Comparison of ENCODE assay signal across 8 cellular contexts in genomic region chr16:67235816-67236547, GRCh38. TPM values are rescaled to one million over a fixed set of nuclear protein-coding genes. Genes with fewer than 3 reads are reported as not detected.
A peak's percentile ranks its signal among the peaks of the same experiment; 100 is the strongest.
DNase-seq lines count a peak whose midpoint lies in the region; ATAC-seq and TF ChIP-seq lines count a peak whose summit lies in the region.

No MANE protein-coding gene starts in this region.

- H3K4me3 Mint-ChIP-seq in Calu3 (ENCODE audit: low read depth, unreplicated experiment) = no peak overlapping the region
- no peak overlapping the region for H3K4me3 Mint-ChIP-seq in nephron progenitor cell

- intact Hi-C loops in Calu3 (cut with micrococcal nuclease; ENCODE audit: unreplicated experiment) = no loop called here

- H3K27ac Mint-ChIP-seq in Calu3 (ENCODE audit: unreplicated experiment) = peak overlapping the region; percentile 51
- H3K27ac Mint-ChIP-seq in nephron progenitor cell = peak overlapping the region; percentile 26

- CTCF ChIA-PET in Calu3 (lab: Charles Lee) = interaction anchor here (0.6 to 1.7 kb wide), 3 partner anchors 9 to 289 kb away, joined by 3 to 4 read pairs (median 4); partner anchors contain the start of gene TMEM208

- no peak for DNase-seq in Calu3
- DNase-seq in MV-4-11 (lab: John Stamatoyannopoulos, UW) = peak; percentile 84
- DNase-seq in activated T-helper 9 cell treated with anti-CD3 and anti-CD28 coated beads, Interleukin-2, amount 50 U/mL, for 16 hours (ENCODE audit: low read depth) = peak; percentile 46
- no peak for DNase-seq in nephron progenitor cell
- no peak for DNase-seq in SKM-1 (lab: John Stamatoyannopoulos, UW; ENCODE audit: unreplicated experiment)

- TF ChIP-seq CTCF in Calu3 (IDR thresholded peaks at IDR 0.05; ENCODE audit: unreplicated experiment) (no peak), nephron progenitor cell (IDR thresholded peaks at IDR 0.05) (no peak)

- H3K36me3 Mint-ChIP-seq in Calu3 (ENCODE audit: insufficient read depth, unreplicated experiment) (peaks cover 62% of the 10 kb centered on the region), nephron progenitor cell (ENCODE audit: low read depth) (peaks cover 21% of the 10 kb centered on the region)

- BruUV-seq in Calu3 (replicated peaks; lab: Mats Ljungman, UMichigan) = no TSS peak

- ATAC-seq in HG03196 (IDR thresholded peaks at IDR 0.05; ENCODE audit: unreplicated experiment) (no peak), GM21717 (IDR thresholded peaks at IDR 0.05; ENCODE audit: unreplicated experiment) (no peak), HG03159 (IDR thresholded peaks at IDR 0.05; ENCODE audit: unreplicated experiment) (no peak)

- H3K4me1 Mint-ChIP-seq in Calu3 (ENCODE audit: low read depth, unreplicated experiment) (peaks cover under 1% of the 10 kb centered on the region), nephron progenitor cell (peaks cover 22% of the 10 kb centered on the region)

- H3K27me3 Mint-ChIP-seq in Calu3 (ENCODE audit: unreplicated experiment) (no peaks in the 10 kb centered on the region), nephron progenitor cell (ENCODE audit: low read depth, poor library complexity) (no peaks in the 10 kb centered on the region)

- H3K9me3 Mint-ChIP-seq in Calu3 (ENCODE audit: low read depth, unreplicated experiment) (no peaks in the 10 kb centered on the region), nephron progenitor cell (no peaks in the 10 kb centered on the region)

RNA-seq across cellular contexts. Expression of gene TMEM208, which starts 9.1 kb away (rescaled TPM):
- total RNA-seq in Calu3 (2022) = 53.5 and 69.2 TPM in 2 replicates

RNA-seq across cellular contexts. Expression of gene FHOD1, which starts 11.3 kb away (rescaled TPM):
- 37.2 and 37.9 TPM in 2 replicates for total RNA-seq in Calu3 (2022)

RNA-seq across cellular contexts. Expression of gene SLC9A5, which starts 12.8 kb away (rescaled TPM):
- total RNA-seq in Calu3 (2022) = 2.4 and 4.4 TPM in 2 replicates

RNA-seq across cellular contexts. Expression of gene ELMO3, which starts 37.1 kb away (rescaled TPM):
- 31.9 and 43.2 TPM in 2 replicates for total RNA-seq in Calu3 (2022)

RNA-seq across cellular contexts. Expression of gene PLEKHG4, which starts 43.4 kb away (rescaled TPM):
- 5.5 and 9.2 TPM in 2 replicates for total RNA-seq in Calu3 (2022)

Comparison
In these comparisons a context has a peak if more than half of its experiments do, and no peak if none do; other contexts are left out.
1. DNase-seq: peak in MV-4-11 (single experiment) and activated T-helper 9 cell treated with anti-CD3 and anti-CD28 coated beads, Interleukin-2, amount 50 U/mL, for 16 hours (single experiment); none in Calu3 (single experiment), nephron progenitor cell (single experiment) and SKM-1 (single experiment).